25 cellular contexts compared by ENCODE assay signal in the genomic region with DNA sequence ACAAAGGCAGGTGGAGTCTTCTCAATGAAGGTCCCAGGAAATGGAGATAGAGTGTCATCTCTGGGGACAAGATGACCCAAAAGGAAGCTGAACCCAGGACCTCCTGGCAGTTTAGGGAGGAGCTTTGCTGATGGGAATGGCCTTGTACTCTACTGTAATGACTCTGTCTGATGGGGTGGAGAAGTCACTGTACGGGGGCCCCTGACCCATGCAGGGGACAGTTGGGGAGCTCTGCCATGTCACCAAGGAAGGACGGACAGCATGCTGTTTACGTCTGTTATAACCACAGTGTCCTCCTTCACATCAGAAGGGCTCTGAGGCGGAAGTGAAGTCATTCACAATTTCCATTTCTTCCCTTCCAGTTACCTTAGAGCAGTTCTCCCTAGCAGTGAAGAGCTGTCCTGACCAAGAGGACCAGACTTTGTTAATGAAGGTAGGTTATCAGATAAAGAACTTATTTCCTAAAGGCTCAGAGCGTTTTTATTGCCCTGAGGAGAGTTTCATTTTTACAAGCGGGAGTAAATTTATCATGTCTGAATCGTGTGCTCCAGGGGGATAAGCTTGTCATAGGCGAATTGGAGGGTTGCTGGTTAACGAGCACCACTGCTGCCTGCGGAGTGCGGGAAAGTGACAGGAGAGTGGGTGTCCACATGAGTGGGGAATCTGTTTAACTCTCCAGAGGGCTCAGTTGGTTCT.
DNase-seq lines count a peak whose midpoint lies in the region; ATAC-seq, FAIRE-seq and TF ChIP-seq lines count a peak whose summit lies in the region.
"Had no signal": no experiment of that assay in that cellular context is flagged by ENCODE, and none has a peak within 500 bp of the region (broad histone marks: within the 10 kb centered on the region; RNA-seq: fewer than 3 reads in every experiment).

No MANE protein-coding gene starts in this region.

- no peak for FAIRE-seq in GM12878 (lab: Jason Lieb, UNC)
- FAIRE-seq: A204.1, endometrium, G401.6, urothelium cell line had no signal

- TF ChIP-seq RAD21 in SK-N-SH (IDR thresholded peaks at IDR 0.05; ENCODE audit: low read length) (no peak), GM12878 (IDR thresholded peaks at IDR 0.05; ENCODE audit: insufficient read depth, low read depth, low read length) (no peak)

- intact Hi-C loops in GM12878 (cut with micrococcal nuclease; ENCODE audit: unreplicated experiment) (no loop called here), mucosa of descending colon (cut with DNase I, micrococcal nuclease) (no loop called here)

- H3K4me2 ChIP-seq in SK-N-SH (no peak overlapping the region), GM12878 (ENCODE audit: control insufficient read depth, insufficient read depth) (no peak overlapping the region), neural progenitor cell (no peak overlapping the region)

- peaks cover 6% of the 10 kb centered on the region for H3K9me3 Mint-ChIP-seq in neural progenitor cell

- no peaks in the 10 kb centered on the region for H3F3A ChIP-seq in SK-N-SH (replicated peaks; ENCODE audit: insufficient read depth)
- peaks cover 2% of the 10 kb centered on the region for H3F3A ChIP-seq in neural progenitor cell (ENCODE audit: low read depth)

- TF ChIP-seq CTCF in SK-N-SH (IDR thresholded peaks at IDR 0.05) (no peak), HEK293 (tag by site-specific recombination; IDR thresholded peaks at IDR 0.05) (no peak), GM12878 (IDR thresholded peaks at IDR 0.05 in 2 of 3, conservative IDR thresholded peaks at IDR 0.05 in 1 of 3; ENCODE audit: control insufficient read depth in 2 of 3, extremely low read depth in 1 of 3, insufficient read depth in 1 of 3, low read depth in 3 of 3, low read length in 3 of 3) (no peak), mucosa of descending colon (IDR thresholded peaks at IDR 0.05) (no peak), neural progenitor cell (IDR thresholded peaks at IDR 0.05) (no peak), GM10248 (IDR thresholded peaks at IDR 0.05; ENCODE audit: control extremely low read depth, extremely low read depth, low read depth, missing control alignments) (no peak)

- peak; percentile 47 for DNase-seq in SK-N-SH
- DNase-seq in GM12878 (ENCODE audit: low read depth, low spot score) = no peak
- no peak for DNase-seq in mucosa of descending colon
- DNase-seq in stimulated activated naive CD4-positive, alpha-beta T cell (lab: John Stamatoyannopoulos, UW) = no peak
- DNase-seq in neural progenitor cell (ENCODE audit: low spot score) = no peak
- no peak for DNase-seq in GM10248 (ENCODE audit: extremely low spot score)
- DNase-seq: activated CD4-positive, alpha-beta memory T cell treated with anti-CD3 and anti-CD28 coated beads, Interleukin-2, amount 10 ng/mL, durations not matched to agents 7 days and 5 days; activated CD4-positive, CD25-positive, alpha-beta regulatory T cell; activated naive CD4-positive, alpha-beta T cell; activated T-cell treated with anti-CD3 and anti-CD28 coated beads for 4 hours; amniotic stem cell; cortex of kidney; DMS153; hypothalamus; NCI-H526 treated with DMSO at 0.1 percent for 48 hours; T1000 had no signal

- H3K79me2 ChIP-seq in SK-N-SH (ENCODE audit: insufficient read depth) (no peaks in the 10 kb centered on the region), GM12878 (ENCODE audit: control insufficient read depth, insufficient read depth, low read length) (no peaks in the 10 kb centered on the region), neural progenitor cell (ENCODE audit: low read depth) (no peaks in the 10 kb centered on the region)

- POLR2A ChIA-PET in SK-N-SH (lab: Yijun Ruan, JAX) = no interaction called here
- POLR2A ChIA-PET in HEK293 (lab: Yijun Ruan, JAX) = interaction anchor here (0.6 kb wide), 1 partner anchor 14 kb away, joined by 3 read pairs; no protein-coding TSS in a partner anchor
- POLR2A ChIA-PET in GM12878 (lab: Charles Lee) = interaction anchor here (1.2 to 1.9 kb wide), 2 partner anchors 9 to 10 kb away, joined by 3 to 7 read pairs; no protein-coding TSS in a partner anchor
- POLR2A ChIA-PET in GM10248 (lab: Yijun Ruan, JAX) = no interaction called here

- H4K20me1 ChIP-seq in SK-N-SH (ENCODE audit: insufficient read depth) (no peaks in the 10 kb centered on the region), GM12878 (ENCODE audit: control insufficient read depth, insufficient read depth) (no peaks in the 10 kb centered on the region), neural progenitor cell (ENCODE audit: low read depth) (no peaks in the 10 kb centered on the region)

- H3K4me3 ChIP-seq in SK-N-SH (ENCODE audit: low read depth in 2 of 2, low read length in 1 of 2) (no peak overlapping the region), HEK293 (ENCODE audit: low read depth, low read length) (no peak overlapping the region), GM12878 (no peak overlapping the region), mucosa of descending colon (no peak overlapping the region), neural progenitor cell (no peak overlapping the region)
- H3K4me3 ChIP-seq: gastroesophageal sphincter, GM23248 had no signal

- H3K27ac Mint-ChIP-seq in neural progenitor cell = no peak overlapping the region
- H3K27ac Mint-ChIP-seq: activated CD4-positive, alpha-beta memory T cell treated with anti-CD3 and anti-CD28 coated beads, Interleukin-2, amount 10 ng/mL, durations not matched to agents 7 days and 5 days had no signal

- H3K9ac ChIP-seq in SK-N-SH = no peak overlapping the region
- no peak overlapping the region for H3K9ac ChIP-seq in GM12878 (ENCODE audit: control insufficient read depth, insufficient read depth, low read length)
- no peak overlapping the region for H3K9ac ChIP-seq in neural progenitor cell
- H3K9ac ChIP-seq: GM23248 had no signal

- no peak for ATAC-seq in SK-N-SH treated with all-trans-retinoic acid at 6 μM for 48 hours
- no peak for ATAC-seq in GM12878
- peak; percentile 44 for ATAC-seq in mucosa of descending colon
- ATAC-seq: gastroesophageal sphincter had no signal

- H2AFZ ChIP-seq in SK-N-SH (ENCODE audit: low read depth) = no peak overlapping the region
- H2AFZ ChIP-seq in GM12878 (ENCODE audit: control insufficient read depth, low read depth, low read length) = no peak overlapping the region
- H2AFZ ChIP-seq in neural progenitor cell (replicated peaks) = no peak overlapping the region
- H2AFZ ChIP-seq: GM23248 had no signal

- H3K27me3 ChIP-seq in SK-N-SH (ENCODE audit: insufficient read depth) = peaks cover 17% of the 10 kb centered on the region
- peaks cover 0 to 10% of the 10 kb centered on the region in 2 experiments; a peak in 3 of 4 replicates for H3K27me3 ChIP-seq in GM12878 (replicated peaks in 1 of 2; ENCODE audit: control insufficient read depth in 2 of 2, insufficient read depth in 2 of 2, low read length in 1 of 2)
- no peaks in the 10 kb centered on the region for H3K27me3 ChIP-seq in neural progenitor cell
- H3K27me3 ChIP-seq: gastroesophageal sphincter, neutrophil had no signal

- 38% methylated on average over 11 of the region's 11 CpGs for WGBS in SK-N-SH (ENCODE audit: low lambda C conversion rate)
- WGBS in GM12878 (ENCODE audit: insufficient coverage, insufficient replicate concordance, low lambda C conversion rate, missing lambda C conversion rate) = 49% methylated on average over 11 of the region's 11 CpGs

- H3K9me3 ChIP-seq in SK-N-SH (no peaks in the 10 kb centered on the region), HEK293 (ENCODE audit: control insufficient read depth, insufficient read depth, low read depth, low read length) (no peaks in the 10 kb centered on the region), GM12878 (replicated peaks; ENCODE audit: control insufficient read depth, insufficient read depth, low read length) (peaks cover 13% of the 10 kb centered on the region; the same call in 2 of the 3 replicates), mucosa of descending colon (no peaks in the 10 kb centered on the region), neural progenitor cell (ENCODE audit: low read depth) (no peaks in the 10 kb centered on the region)
- H3K9me3 ChIP-seq: gastroesophageal sphincter, neutrophil had no signal

- TF ChIP-seq EP300 in SK-N-SH (IDR thresholded peaks at IDR 0.05; ENCODE audit: borderline replicate concordance in 1 of 2, low read depth in 1 of 2, low read length in 1 of 2) (no peak), GM12878 (IDR thresholded peaks at IDR 0.05; ENCODE audit: borderline replicate concordance in 1 of 2, control insufficient read depth in 1 of 2, low read depth in 2 of 2, low read length in 2 of 2) (no peak)

- no peak for TF ChIP-seq POLR2A in GM12878 (IDR thresholded peaks at IDR 0.05; ENCODE audit: low read depth, low read length)

- peaks cover 8% of the 10 kb centered on the region for H3K27me3 Mint-ChIP-seq in neural progenitor cell (ENCODE audit: insufficient read depth, low read depth)

- no peak overlapping the region for H3K4me3 Mint-ChIP-seq in neural progenitor cell
- H3K4me3 Mint-ChIP-seq: activated CD4-positive, alpha-beta memory T cell treated with anti-CD3 and anti-CD28 coated beads, Interleukin-2, amount 10 ng/mL, durations not matched to agents 7 days and 5 days had no signal

- H3K36me3 ChIP-seq in SK-N-SH (replicated peaks in 1 of 2; ENCODE audit: control insufficient read depth in 1 of 2, insufficient read depth in 2 of 2, low read length in 1 of 2) (no peaks in the 10 kb centered on the region), HEK293 (ENCODE audit: control insufficient read depth in 2 of 2, insufficient read depth in 1 of 2, low read length in 2 of 2) (no peaks in the 10 kb centered on the region), GM12878 (ENCODE audit: control insufficient read depth in 2 of 2, insufficient read depth in 2 of 2, low read length in 1 of 2) (no peaks in the 10 kb centered on the region), mucosa of descending colon (ENCODE audit: low read depth) (no peaks in the 10 kb centered on the region), neural progenitor cell (no peaks in the 10 kb centered on the region)
- H3K36me3 ChIP-seq: gastroesophageal sphincter, neutrophil had no signal

- peaks cover 6% of the 10 kb centered on the region for H3K4me1 Mint-ChIP-seq in neural progenitor cell

- SMC1A ChIA-PET in GM12878 (lab: Charles Lee; ENCODE audit: uncharacterized antibody, unreplicated experiment) = interaction anchor here (1.2 to 1.6 kb wide), 7 partner anchors 9 to 237 kb away, joined by 3 to 11 read pairs (median 5); no protein-coding TSS in a partner anchor

- RAD21 ChIA-PET in GM12878 (lab: Charles Lee; ENCODE audit: unreplicated experiment) = interaction anchor here (0.8 to 1.6 kb wide), 2 partner anchors 9 to 18 kb away, joined by 3 to 6 read pairs; no protein-coding TSS in a partner anchor

- no TSS peak for BruUV-seq in GM12878 (replicated peaks; lab: Mats Ljungman, UMichigan)

- H3K27ac ChIP-seq in SK-N-SH (ENCODE audit: low read depth in 2 of 2, low read length in 1 of 2) = no peak overlapping the region
- peak overlapping the region; percentile 34; the same call in 1 of the 2 replicates for H3K27ac ChIP-seq in HEK293 (ENCODE audit: extremely low read depth, low read depth, low read length)
- H3K27ac ChIP-seq in GM12878 (ENCODE audit: control insufficient read depth, insufficient read depth) = no peak overlapping the region
- H3K27ac ChIP-seq in neural progenitor cell = no peak overlapping the region
- H3K27ac ChIP-seq: gastroesophageal sphincter, GM23248, neutrophil had no signal

- in situ Hi-C loops in GM12878 (cut with MboI) = no loop called here

- H3K9me2 ChIP-seq in SK-N-SH = no peaks in the 10 kb centered on the region

- peaks cover 0 to 12% of the 10 kb centered on the region in 2 experiments; a peak in 1 of 4 replicates for H3K4me1 ChIP-seq in SK-N-SH (ENCODE audit: control insufficient read depth in 1 of 2, insufficient read depth in 2 of 2, low read depth in 1 of 2, low read length in 1 of 2)
- peaks cover 16% of the 10 kb centered on the region for H3K4me1 ChIP-seq in HEK293 (ENCODE audit: control insufficient read depth, insufficient read depth, low read length)
- H3K4me1 ChIP-seq in GM12878 (ENCODE audit: control insufficient read depth, insufficient read depth, low read length) = peaks cover 8% of the 10 kb centered on the region
- H3K4me1 ChIP-seq in mucosa of descending colon (ENCODE audit: low read depth) = peaks cover 17% of the 10 kb centered on the region
- peaks cover 6% of the 10 kb centered on the region for H3K4me1 ChIP-seq in neural progenitor cell
- H3K4me1 ChIP-seq: gastroesophageal sphincter had no signal

- CTCF ChIA-PET in SK-N-SH (lab: Yijun Ruan, JAX) = interaction anchor here (0.8 to 1.6 kb wide), 3 partner anchors 9 to 20 kb away, joined by 3 to 6 read pairs (median 3); no protein-coding TSS in a partner anchor
- CTCF ChIA-PET in HEK293 (lab: Yijun Ruan, JAX) = no interaction called here
- CTCF ChIA-PET in GM12878 (lab: Yijun Ruan, JAX) = interaction anchor here (0.9 to 1.7 kb wide), 4 partner anchors 10 to 190 kb away, joined by 3 to 5 read pairs (median 4); no protein-coding TSS in a partner anchor
- CTCF ChIA-PET in GM10248 (lab: Yijun Ruan, JAX) = interaction anchor here (1.0 kb wide), 1 partner anchor 9 kb away, joined by 3 read pairs; no protein-coding TSS in a partner anchor

- no peaks in the 10 kb centered on the region for H3K36me3 Mint-ChIP-seq in neural progenitor cell

Comparison
In these comparisons a context has a peak if more than half of its experiments do, and no peak if none do; other contexts are left out.
1. POLR2A ChIA-PET loops: an anchor here in HEK293 (0.6 kb wide) and GM12878 (1.2 to 1.9 kb wide); none called in SK-N-SH and GM10248.